In genomic region chr7:131517218-131517923, GRCh38 we compare ENCODE assay signal across 1 cellular context.
TF ChIP-seq lines count a peak whose summit lies in the region.

No MANE protein-coding gene starts in this region.

TF ChIP-seq in GM23338, 12 proteins besides CTCF, POLR2A, EP300 and RAD21:
- TF ChIP-seq REST (IDR thresholded peaks at IDR 0.05; ENCODE audit: unreplicated experiment) (no peak), JUNB (IDR thresholded peaks at IDR 0.05; ENCODE audit: unreplicated experiment) (no peak), EZH2 (IDR thresholded peaks at IDR 0.05; ENCODE audit: low read depth, unreplicated experiment) (no peak), ZNF114 (CRISPR knock-in tag; IDR thresholded peaks at IDR 0.05) (no peak), CREB1 (CRISPR knock-in tag; IDR thresholded peaks at IDR 0.05; ENCODE audit: low read depth) (no peak)
